ENCODE assay signal across 9 cellular contexts in the genomic region with DNA sequence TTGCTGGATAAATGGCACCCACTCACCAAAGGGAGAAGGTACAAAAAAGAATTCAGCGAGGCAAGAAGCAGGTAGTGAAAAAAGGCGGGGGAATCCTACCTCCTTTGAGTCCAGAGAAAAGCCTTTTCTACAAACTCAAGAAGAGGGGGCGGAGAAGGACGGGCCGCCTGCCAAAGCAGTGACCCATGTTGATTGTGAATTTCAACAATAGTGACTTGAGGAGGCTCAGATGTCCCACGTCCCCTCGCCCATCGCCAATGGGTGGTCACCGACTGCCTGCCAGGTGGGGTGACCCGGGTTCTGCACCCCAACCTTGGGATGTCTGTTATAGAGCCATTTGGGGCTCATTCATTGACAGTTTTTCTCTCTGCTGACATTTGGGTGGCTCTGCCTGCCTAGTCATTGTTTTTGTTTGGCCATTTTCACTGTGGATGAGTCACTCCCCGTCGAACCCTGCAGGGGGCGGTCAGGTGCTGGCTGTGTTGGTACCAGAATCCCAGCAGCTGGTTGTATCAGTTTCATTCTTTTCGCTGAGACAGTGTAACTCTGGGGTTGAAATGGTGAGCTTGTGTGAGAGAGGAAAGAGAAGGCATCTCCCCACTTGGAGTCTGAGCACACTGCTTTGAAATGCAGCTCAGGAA.
A peak's percentile ranks its signal among the peaks of the same experiment; 100 is the strongest.
DNase-seq lines count a peak whose midpoint lies in the region; ATAC-seq and TF ChIP-seq lines count a peak whose summit lies in the region.
"Had no signal": no experiment of that assay in that cellular context is flagged by ENCODE, and none has a peak within 500 bp of the region (broad histone marks: within the 10 kb centered on the region; RNA-seq: fewer than 3 reads in every experiment).

No MANE protein-coding gene starts in this region.

- no peak overlapping the region for H3K9ac ChIP-seq in parathyroid adenoma
- H3K9ac ChIP-seq: BLaER1 had no signal

- no peaks in the 10 kb centered on the region for H3K36me3 ChIP-seq in parathyroid adenoma (ENCODE audit: control insufficient read depth, insufficient read depth, low read length)
- H3K36me3 ChIP-seq: BLaER1 had no signal

- no peaks in the 10 kb centered on the region for H3K27me3 ChIP-seq in parathyroid adenoma (ENCODE audit: control insufficient read depth, insufficient read depth, low read length)
- H3K27me3 ChIP-seq: BLaER1 had no signal

- H3K27ac ChIP-seq in parathyroid adenoma, result no peak overlapping the region
- H3K27ac ChIP-seq: BLaER1 had no signal

- H3K4me1 ChIP-seq in parathyroid adenoma, result no peaks in the 10 kb centered on the region

- no peaks in the 10 kb centered on the region for H3K9me3 ChIP-seq in parathyroid adenoma (ENCODE audit: control insufficient read depth, low read length)
- H3K9me3 ChIP-seq: BLaER1 had no signal

- no peaks in the 10 kb centered on the region for H3K79me2 ChIP-seq in parathyroid adenoma

- no peak overlapping the region for H3K4me2 ChIP-seq in parathyroid adenoma (ENCODE audit: low read length)
- H3K4me2 ChIP-seq: BLaER1 had no signal

- peak; percentile 80 for TF ChIP-seq CTCF in epithelial cell of proximal tubule (conservative IDR thresholded peaks at IDR 0.05; ENCODE audit: low read depth, low read length)
- TF ChIP-seq CTCF in parathyroid adenoma (IDR thresholded peaks at IDR 0.05), result peak; percentile 57

- no peak overlapping the region for H2AFZ ChIP-seq in parathyroid adenoma

- H3K4me3 ChIP-seq in epithelial cell of proximal tubule (ENCODE audit: low read depth, low read length) (no peak overlapping the region), parathyroid adenoma (ENCODE audit: low read depth, low read length) (no peak overlapping the region)
- H3K4me3 ChIP-seq: BLaER1 had no signal

- DNase-seq in NCI-H2029 treated with DMSO at 0.1 percent for 48 hours (lab: John Stamatoyannopoulos, UW) (peak; percentile 31), NCI-H2029 (lab: John Stamatoyannopoulos, UW) (no peak), NOMO-1 treated with DMSO at 0.1 percent for 48 hours (lab: John Stamatoyannopoulos, UW; ENCODE audit: unreplicated experiment) (peak; percentile 55), epithelial cell of proximal tubule (ENCODE audit: low read depth) (no peak), NCI-H2171 (lab: John Stamatoyannopoulos, UW) (no peak)

- peak; percentile 79 for ATAC-seq in HG02642 (IDR thresholded peaks at IDR 0.05; ENCODE audit: poor library complexity, unreplicated experiment)
- ATAC-seq in GM19023 (IDR thresholded peaks at IDR 0.05; ENCODE audit: unreplicated experiment), result no peak

Comparison
In these comparisons a context has a peak if more than half of its experiments do, and no peak if none do; other contexts are left out.
1. DNase-seq: peak in NCI-H2029 treated with DMSO at 0.1 percent for 48 hours (single experiment) and NOMO-1 treated with DMSO at 0.1 percent for 48 hours (single experiment); none in NCI-H2029 (single experiment), epithelial cell of proximal tubule (single experiment) and NCI-H2171 (single experiment).